Comparison of ENCODE assay signal across 10 cellular contexts in the genomic region with DNA sequence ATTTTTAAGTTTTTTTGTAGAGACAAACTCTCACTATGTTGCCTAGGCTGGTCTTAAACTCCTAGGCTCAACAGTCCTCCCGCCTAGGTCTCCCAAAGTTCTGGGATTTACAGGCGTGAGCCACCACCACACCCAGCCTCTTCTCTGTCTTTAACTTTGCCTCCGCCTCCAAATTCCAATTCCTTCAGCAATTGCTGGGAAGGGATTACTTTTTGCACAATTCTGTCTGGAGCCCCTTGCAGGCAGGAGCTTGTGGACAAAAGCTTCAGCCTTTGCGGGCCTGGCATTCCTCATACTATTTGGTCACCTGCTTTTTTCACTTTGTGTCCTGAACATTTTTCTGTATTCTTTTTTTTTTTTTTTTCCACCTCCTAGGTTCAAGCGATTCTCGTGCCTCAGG. TPM values are rescaled to one million over a fixed set of nuclear protein-coding genes. Genes with fewer than 3 reads are reported as not detected.
DNase-seq lines count a peak whose midpoint lies in the region; ATAC-seq and TF ChIP-seq lines count a peak whose summit lies in the region.
"Had no signal": no experiment of that assay in that cellular context is flagged by ENCODE, and none has a peak within 500 bp of the region (broad histone marks: within the 10 kb centered on the region; RNA-seq: fewer than 3 reads in every experiment).

No MANE protein-coding gene starts in this region.

- no peak for TF ChIP-seq RAD21 in SK-N-SH (IDR thresholded peaks at IDR 0.05; ENCODE audit: low read length)

- no peaks in the 10 kb centered on the region for H3K9me3 Mint-ChIP-seq in activated CD4-positive, alpha-beta T cell treated with anti-CD3 and anti-CD28 coated beads, Interleukin-2, amount 10 ng/mL, durations not matched to agents 7 days and 5 days
- no peaks in the 10 kb centered on the region for H3K9me3 Mint-ChIP-seq in activated CD8-positive, alpha-beta T cell treated with anti-CD3 and anti-CD28 coated beads, Interleukin-2, amount 10 ng/mL, durations not matched to agents 7 days and 5 days (ENCODE audit: insufficient read depth)
- H3K9me3 Mint-ChIP-seq in stimulated activated naive CD8-positive, alpha-beta T cell treated with anti-CD3 and anti-CD28 coated beads, Interleukin-15, amount 100 ng/mL, for 72 hours: no peaks in the 10 kb centered on the region

- H4K20me1 ChIP-seq in SK-N-SH (ENCODE audit: insufficient read depth) (peaks cover 94% of the 10 kb centered on the region), OCI-LY7 (ENCODE audit: insufficient read depth, low read length) (0 out of 2 replicates have a peak, but pooled peaks cover 7% of the 10 kb centered on the region)

- no peak for TF ChIP-seq CTCF in SK-N-SH (IDR thresholded peaks at IDR 0.05)
- no peak for TF ChIP-seq CTCF in OCI-LY7 (conservative IDR thresholded peaks at IDR 0.05; ENCODE audit: low read length)

- H3F3A ChIP-seq in SK-N-SH (replicated peaks; ENCODE audit: insufficient read depth): peaks cover 18% of the 10 kb centered on the region

- H2AFZ ChIP-seq in SK-N-SH (ENCODE audit: low read depth) (no peak overlapping the region), OCI-LY7 (ENCODE audit: low read length) (no peak overlapping the region)

- CTCF ChIA-PET in activated CD4-positive, alpha-beta T cell treated with anti-CD3 and anti-CD28 coated beads, Interleukin-2, amount 10 ng/mL, durations not matched to agents 7 days and 5 days (lab: Charles Lee): interaction anchor here (0.6 to 6.0 kb wide), 9 partner anchors 12 to 165 kb away, joined by 3 to 46 read pairs (median 6); no protein-coding TSS in a partner anchor
- CTCF ChIA-PET in activated CD8-positive, alpha-beta T cell treated with anti-CD3 and anti-CD28 coated beads, Interleukin-2, amount 10 ng/mL, durations not matched to agents 7 days and 5 days (lab: Charles Lee): interaction anchor here (1.0 to 13.8 kb wide), 6 partner anchors 12 to 34 kb away, joined by 3 to 170 read pairs (median 28); no protein-coding TSS in a partner anchor
- CTCF ChIA-PET in SK-N-SH (lab: Yijun Ruan, JAX) (interaction anchor here (1.2 to 4.5 kb wide), 3 partner anchors 10 to 35 kb away, joined by 3 to 23 read pairs (median 3); no protein-coding TSS in a partner anchor), OCI-LY7 (lab: Charles Lee; ENCODE audit: unreplicated experiment) (no interaction called here)

- H3K4me3 Mint-ChIP-seq in activated CD4-positive, alpha-beta T cell treated with anti-CD3 and anti-CD28 coated beads, Interleukin-2, amount 10 ng/mL, durations not matched to agents 7 days and 5 days: peak overlapping the region; percentile 68
- H3K4me3 Mint-ChIP-seq in activated CD8-positive, alpha-beta T cell treated with anti-CD3 and anti-CD28 coated beads, Interleukin-2, amount 10 ng/mL, durations not matched to agents 7 days and 5 days: peak overlapping the region; percentile 63
- H3K4me3 Mint-ChIP-seq in stimulated activated naive CD8-positive, alpha-beta T cell treated with anti-CD3 and anti-CD28 coated beads, Interleukin-15, amount 100 ng/mL, for 72 hours: peak overlapping the region; percentile 77 to 80

- no peak overlapping the region for H3K9ac ChIP-seq in SK-N-SH

- intact Hi-C loops in OCI-LY7 (cut with micrococcal nuclease; ENCODE audit: unreplicated experiment): no loop called here

- no peaks in the 10 kb centered on the region for H3K27me3 ChIP-seq in SK-N-SH (ENCODE audit: insufficient read depth)

- peaks cover 95% of the 10 kb centered on the region for H3K4me1 Mint-ChIP-seq in activated CD4-positive, alpha-beta T cell treated with anti-CD3 and anti-CD28 coated beads, Interleukin-2, amount 10 ng/mL, durations not matched to agents 7 days and 5 days
- peaks cover 98% of the 10 kb centered on the region for H3K4me1 Mint-ChIP-seq in activated CD8-positive, alpha-beta T cell treated with anti-CD3 and anti-CD28 coated beads, Interleukin-2, amount 10 ng/mL, durations not matched to agents 7 days and 5 days (ENCODE audit: low read depth)
- peaks cover 99% of the 10 kb centered on the region for H3K4me1 Mint-ChIP-seq in stimulated activated naive CD8-positive, alpha-beta T cell treated with anti-CD3 and anti-CD28 coated beads, Interleukin-15, amount 100 ng/mL, for 72 hours

- BruUV-seq in OCI-LY7 (replicated peaks; lab: Mats Ljungman, UMichigan): no TSS peak

- peaks cover 31 to 41% of the 10 kb centered on the region in 2 experiments for H3K4me1 ChIP-seq in SK-N-SH (ENCODE audit: control insufficient read depth in 1 of 2, insufficient read depth in 2 of 2, low read depth in 1 of 2, low read length in 1 of 2)
- H3K4me1 ChIP-seq in OCI-LY7 (ENCODE audit: insufficient read depth, low read length, poor library complexity, severe bottlenecking): peaks cover 73% of the 10 kb centered on the region

- H3K9me3 ChIP-seq in SK-N-SH: no peaks in the 10 kb centered on the region
- H3K9me3 ChIP-seq in OCI-LY7 (ENCODE audit: low read length): no peaks in the 10 kb centered on the region

- DNase-seq in activated CD4-positive, alpha-beta T cell treated with anti-CD3 and anti-CD28 coated beads, Interleukin-2, amount 10 ng/mL, durations not matched to agents 7 days and 5 days: no peak
- no peak for DNase-seq in activated CD4-positive, alpha-beta T cell treated with anti-CD3 and anti-CD28 coated beads for 1 hour
- no peak for DNase-seq in activated CD8-positive, alpha-beta T cell treated with anti-CD3 and anti-CD28 coated beads, Interleukin-2, amount 10 ng/mL, durations not matched to agents 7 days and 5 days
- peak; percentile 69 for DNase-seq in islet precursor cell
- no peak for DNase-seq in stimulated activated naive CD8-positive, alpha-beta T cell treated with anti-CD3 and anti-CD28 coated beads, Interleukin-15, amount 100 ng/mL, for 72 hours
- DNase-seq in SK-N-SH: no peak
- DNase-seq in effector CD8-positive, alpha-beta T cell (lab: John Stamatoyannopoulos, UW): no peak
- DNase-seq in OCI-LY7 (ENCODE audit: low spot score): no peak
- DNase-seq: retina had no signal

- H3K4me3 ChIP-seq in SK-N-SH (ENCODE audit: low read depth in 2 of 2, low read length in 1 of 2) (no peak overlapping the region), OCI-LY7 (ENCODE audit: low read depth, low read length, poor library complexity, severe bottlenecking) (no peak overlapping the region)

- H3K27me3 Mint-ChIP-seq in activated CD4-positive, alpha-beta T cell treated with anti-CD3 and anti-CD28 coated beads, Interleukin-2, amount 10 ng/mL, durations not matched to agents 7 days and 5 days: no peaks in the 10 kb centered on the region
- H3K27me3 Mint-ChIP-seq in activated CD8-positive, alpha-beta T cell treated with anti-CD3 and anti-CD28 coated beads, Interleukin-2, amount 10 ng/mL, durations not matched to agents 7 days and 5 days (ENCODE audit: low read depth): no peaks in the 10 kb centered on the region
- no peaks in the 10 kb centered on the region for H3K27me3 Mint-ChIP-seq in stimulated activated naive CD8-positive, alpha-beta T cell treated with anti-CD3 and anti-CD28 coated beads, Interleukin-15, amount 100 ng/mL, for 72 hours

- H3K79me2 ChIP-seq in SK-N-SH (ENCODE audit: insufficient read depth) (peaks cover 98% of the 10 kb centered on the region), OCI-LY7 (ENCODE audit: insufficient read depth, low read depth, low read length) (peaks cover 45% of the 10 kb centered on the region)

- POLR2A ChIA-PET in activated CD4-positive, alpha-beta T cell treated with anti-CD3 and anti-CD28 coated beads, Interleukin-2, amount 10 ng/mL, durations not matched to agents 7 days and 5 days (lab: Charles Lee): no interaction called here
- POLR2A ChIA-PET in activated CD8-positive, alpha-beta T cell treated with anti-CD3 and anti-CD28 coated beads, Interleukin-2, amount 10 ng/mL, durations not matched to agents 7 days and 5 days (lab: Charles Lee): interaction anchor here (1.6 to 3.7 kb wide), 4 partner anchors 12 to 27 kb away, joined by 5 to 52 read pairs (median 16); a partner anchor contains a TSS
- POLR2A ChIA-PET in SK-N-SH (lab: Yijun Ruan, JAX) (no interaction called here), OCI-LY7 (lab: Charles Lee) (interaction anchor here (0.7 kb wide), 1 partner anchor 1250 kb away, joined by 3 read pairs; no protein-coding TSS in a partner anchor)

- H3K36me3 ChIP-seq in SK-N-SH (replicated peaks in 1 of 2; ENCODE audit: control insufficient read depth in 1 of 2, insufficient read depth in 2 of 2, low read length in 1 of 2) (peaks cover 0 to 9% of the 10 kb centered on the region in 2 experiments), OCI-LY7 (ENCODE audit: insufficient read depth, low read length) (peaks cover 34% of the 10 kb centered on the region)

- H3K4me2 ChIP-seq in SK-N-SH (no peak overlapping the region), OCI-LY7 (ENCODE audit: low read length) (no peak overlapping the region)

- WGBS in SK-N-SH (ENCODE audit: low lambda C conversion rate): 97% methylated on average over 6 of the region's 6 CpGs

- peak overlapping the region in 1 of 2 experiments; percentile 2; a peak in 1 of 4 replicates for H3K27ac ChIP-seq in SK-N-SH (ENCODE audit: low read depth in 2 of 2, low read length in 1 of 2)
- no peak overlapping the region for H3K27ac ChIP-seq in OCI-LY7 (ENCODE audit: low read depth, low read length, poor library complexity, severe bottlenecking)

- peaks cover 32% of the 10 kb centered on the region for H3K36me3 Mint-ChIP-seq in activated CD4-positive, alpha-beta T cell treated with anti-CD3 and anti-CD28 coated beads, Interleukin-2, amount 10 ng/mL, durations not matched to agents 7 days and 5 days (ENCODE audit: low read depth)
- peaks cover 44% of the 10 kb centered on the region for H3K36me3 Mint-ChIP-seq in activated CD8-positive, alpha-beta T cell treated with anti-CD3 and anti-CD28 coated beads, Interleukin-2, amount 10 ng/mL, durations not matched to agents 7 days and 5 days (ENCODE audit: low read depth)

- no peak for ATAC-seq in activated CD8-positive, alpha-beta T cell treated with anti-CD3 and anti-CD28 coated beads, Interleukin-2, amount 10 ng/mL, durations not matched to agents 7 days and 5 days
- ATAC-seq in stimulated activated naive CD8-positive, alpha-beta T cell treated with anti-CD3 and anti-CD28 coated beads, Interleukin-15, amount 100 ng/mL, for 72 hours: no peak
- ATAC-seq: SK-N-SH treated with all-trans-retinoic acid at 6 μM for 48 hours had no signal

- peak overlapping the region; percentile 90 for H3K27ac Mint-ChIP-seq in activated CD4-positive, alpha-beta T cell treated with anti-CD3 and anti-CD28 coated beads, Interleukin-2, amount 10 ng/mL, durations not matched to agents 7 days and 5 days
- H3K27ac Mint-ChIP-seq in activated CD8-positive, alpha-beta T cell treated with anti-CD3 and anti-CD28 coated beads, Interleukin-2, amount 10 ng/mL, durations not matched to agents 7 days and 5 days: peak overlapping the region; percentile 92
- H3K27ac Mint-ChIP-seq in stimulated activated naive CD8-positive, alpha-beta T cell treated with anti-CD3 and anti-CD28 coated beads, Interleukin-15, amount 100 ng/mL, for 72 hours: peak overlapping the region in 1 of 2 donors; percentile 83

- H3K9me2 ChIP-seq in SK-N-SH (no peaks in the 10 kb centered on the region), OCI-LY7 (ENCODE audit: insufficient read depth, low read length) (no peaks in the 10 kb centered on the region)

- no peak for TF ChIP-seq EP300 in SK-N-SH (IDR thresholded peaks at IDR 0.05; ENCODE audit: borderline replicate concordance in 1 of 2, low read depth in 1 of 2, low read length in 1 of 2)

RNA-seq across cellular contexts. Expression of a gene that starts 26.0 kb away (rescaled TPM):
- total RNA-seq in activated CD4-positive, alpha-beta T cell treated with anti-CD3 and anti-CD28 coated beads, Interleukin-2, amount 10 ng/mL, durations not matched to agents 7 days and 5 days: 10 to 100 TPM; 29.7 to 29.8 TPM
- total RNA-seq in activated CD8-positive, alpha-beta T cell treated with anti-CD3 and anti-CD28 coated beads, Interleukin-2, amount 10 ng/mL, durations not matched to agents 7 days and 5 days: 10 to 100 TPM; 49.9 to 50.9 TPM
- polyA plus RNA-seq in SK-N-SH (2012; rRNA removed): 14.4 and 15.6 TPM in 2 replicates
- 14.9 and 18.4 TPM in 2 replicates for polyA plus RNA-seq in SK-N-SH (2012; cell fraction: cytosol; rRNA removed)
- 19.2 and 26.6 TPM in 2 replicates for polyA plus RNA-seq in SK-N-SH (2012; cell fraction: nucleus; rRNA removed)
- total RNA-seq in OCI-LY7 (2014; rRNA removed; shearing (Covaris generic)): 16.3 and 25.8 TPM in 2 replicates
- total RNA-seq in OCI-LY7 (2022): 45.9 and 51.3 TPM in 2 replicates

Comparison
In these comparisons a context has a peak if more than half of its experiments do, and no peak if none do; other contexts are left out.
1. POLR2A ChIA-PET loops: an anchor here in activated CD8-positive, alpha-beta T cell treated with anti-CD3 and anti-CD28 coated beads, Interleukin-2, amount 10 ng/mL, durations not matched to agents 7 days and 5 days (1.6 to 3.7 kb wide) and OCI-LY7 (0.7 kb wide); none called in activated CD4-positive, alpha-beta T cell treated with anti-CD3 and anti-CD28 coated beads, Interleukin-2, amount 10 ng/mL, durations not matched to agents 7 days and 5 days and SK-N-SH.